ENCODE assay signal across 16 cellular contexts in genomic region chr2:8146329-8147048, GRCh38.
DNase-seq lines count a peak whose midpoint lies in the region; TF ChIP-seq lines count a peak whose summit lies in the region.
"Had no signal": no experiment of that assay in that cellular context is flagged by ENCODE, and none has a peak within 500 bp of the region (broad histone marks: within the 10 kb centered on the region; RNA-seq: fewer than 3 reads in every experiment).

No MANE protein-coding gene starts in this region.

- no peak overlapping the region for H3K4me3 Mint-ChIP-seq in Calu3 (ENCODE audit: low read depth, unreplicated experiment)
- no peak overlapping the region for H3K4me3 Mint-ChIP-seq in activated CD4-positive, alpha-beta memory T cell treated with anti-CD3 and anti-CD28 coated beads, Interleukin-2, amount 10 ng/mL, durations not matched to agents 7 days and 5 days
- H3K4me3 Mint-ChIP-seq: GM23338 had no signal

- no peak for TF ChIP-seq CTCF in cardiac fibroblast (IDR thresholded peaks at IDR 0.05; ENCODE audit: low read depth, low read length)
- TF ChIP-seq CTCF in Calu3 (IDR thresholded peaks at IDR 0.05; ENCODE audit: unreplicated experiment): no peak

- no peaks in the 10 kb centered on the region for H3K36me3 Mint-ChIP-seq in Calu3 (ENCODE audit: insufficient read depth, unreplicated experiment)
- H3K36me3 Mint-ChIP-seq in activated CD4-positive, alpha-beta memory T cell treated with anti-CD3 and anti-CD28 coated beads, Interleukin-2, amount 10 ng/mL, durations not matched to agents 7 days and 5 days (ENCODE audit: low read depth): no peaks in the 10 kb centered on the region

- CTCF ChIA-PET in Calu3 (lab: Charles Lee): no interaction called here
- CTCF ChIA-PET in activated CD4-positive, alpha-beta memory T cell treated with anti-CD3 and anti-CD28 coated beads, Interleukin-2, amount 10 ng/mL, durations not matched to agents 7 days and 5 days (lab: Charles Lee): no interaction called here

- DNase-seq in COR-L47 (lab: John Stamatoyannopoulos, UW): peak; percentile 59
- peak; percentile 55 for DNase-seq in NCI-H2029 (lab: John Stamatoyannopoulos, UW)
- peak; percentile 39 to 56 for DNase-seq in cardiac fibroblast (ENCODE audit: low read depth in 2 of 2)
- DNase-seq in myocyte (ENCODE audit: low read depth): peak; percentile 81
- no peak for DNase-seq in NCI-H82 (lab: John Stamatoyannopoulos, UW)
- no peak for DNase-seq in Calu3
- no peak for DNase-seq in nucleus accumbens (lab: John Stamatoyannopoulos, UW)
- no peak for DNase-seq in activated CD4-positive, alpha-beta memory T cell treated with anti-CD3 and anti-CD28 coated beads, Interleukin-2, amount 10 ng/mL, durations not matched to agents 7 days and 5 days
- DNase-seq: anterior cingulate cortex, GDM1, KBM-7, NCI-H226, posterior cingulate gyrus, T-helper 2 cell had no signal

- no peaks in the 10 kb centered on the region for H3K9me3 Mint-ChIP-seq in Calu3 (ENCODE audit: low read depth, unreplicated experiment)
- H3K9me3 Mint-ChIP-seq in activated CD4-positive, alpha-beta memory T cell treated with anti-CD3 and anti-CD28 coated beads, Interleukin-2, amount 10 ng/mL, durations not matched to agents 7 days and 5 days: no peaks in the 10 kb centered on the region
- H3K9me3 Mint-ChIP-seq: GM23338 had no signal

- intact Hi-C loops in Calu3 (cut with micrococcal nuclease; ENCODE audit: unreplicated experiment): no loop called here

- POLR2A ChIA-PET in activated CD4-positive, alpha-beta memory T cell treated with anti-CD3 and anti-CD28 coated beads, Interleukin-2, amount 10 ng/mL, durations not matched to agents 7 days and 5 days (lab: Charles Lee): no interaction called here

- H3K4me3 ChIP-seq in cardiac fibroblast (replicated peaks in 1 of 2; ENCODE audit: low read depth in 2 of 2, low read length in 2 of 2): no peak overlapping the region
- H3K4me3 ChIP-seq: GM23338, vagina had no signal

- H3K27ac Mint-ChIP-seq in Calu3 (ENCODE audit: unreplicated experiment): no peak overlapping the region
- no peak overlapping the region for H3K27ac Mint-ChIP-seq in activated CD4-positive, alpha-beta memory T cell treated with anti-CD3 and anti-CD28 coated beads, Interleukin-2, amount 10 ng/mL, durations not matched to agents 7 days and 5 days
- H3K27ac Mint-ChIP-seq: GM23338 had no signal

- BruUV-seq in Calu3 (replicated peaks; lab: Mats Ljungman, UMichigan): no TSS peak

- no peaks in the 10 kb centered on the region for H3K27me3 Mint-ChIP-seq in Calu3 (ENCODE audit: unreplicated experiment)
- peaks cover 5% of the 10 kb centered on the region for H3K27me3 Mint-ChIP-seq in activated CD4-positive, alpha-beta memory T cell treated with anti-CD3 and anti-CD28 coated beads, Interleukin-2, amount 10 ng/mL, durations not matched to agents 7 days and 5 days

- H3K4me1 Mint-ChIP-seq in Calu3 (ENCODE audit: low read depth, unreplicated experiment): peaks cover 6% of the 10 kb centered on the region
- H3K4me1 Mint-ChIP-seq in activated CD4-positive, alpha-beta memory T cell treated with anti-CD3 and anti-CD28 coated beads, Interleukin-2, amount 10 ng/mL, durations not matched to agents 7 days and 5 days: peaks cover 20% of the 10 kb centered on the region

Comparison
In these comparisons a context has a peak if more than half of its experiments do, and no peak if none do; other contexts are left out.
1. DNase-seq: peak in COR-L47 (single experiment), NCI-H2029 (single experiment), cardiac fibroblast (2 of 2) and myocyte (single experiment); none in NCI-H82 (single experiment), Calu3 (single experiment), nucleus accumbens (0 of 56) and activated CD4-positive, alpha-beta memory T cell treated with anti-CD3 and anti-CD28 coated beads, Interleukin-2, amount 10 ng/mL, durations not matched to agents 7 days and 5 days (single experiment).